Comparison of ENCODE assay signal across 1 cellular context in genomic region chr22:38314992-38315800, GRCh38.
TF ChIP-seq lines count a peak whose summit lies in the region.

No MANE protein-coding gene starts in this region.

TF ChIP-seq in IMR-90, 13 proteins besides CTCF, POLR2A, EP300 and RAD21:
- TF ChIP-seq MXI1 (IDR thresholded peaks at IDR 0.05; ENCODE audit: borderline replicate concordance, low read depth, low read length) (peak; percentile 62; the same call in 1 of the 2 replicates), FOS (IDR thresholded peaks at IDR 0.05; ENCODE audit: low read depth, low read length) (no peak), MAFK (IDR thresholded peaks at IDR 0.05; ENCODE audit: low read depth, low read length) (no peak)
